In the genomic region with DNA sequence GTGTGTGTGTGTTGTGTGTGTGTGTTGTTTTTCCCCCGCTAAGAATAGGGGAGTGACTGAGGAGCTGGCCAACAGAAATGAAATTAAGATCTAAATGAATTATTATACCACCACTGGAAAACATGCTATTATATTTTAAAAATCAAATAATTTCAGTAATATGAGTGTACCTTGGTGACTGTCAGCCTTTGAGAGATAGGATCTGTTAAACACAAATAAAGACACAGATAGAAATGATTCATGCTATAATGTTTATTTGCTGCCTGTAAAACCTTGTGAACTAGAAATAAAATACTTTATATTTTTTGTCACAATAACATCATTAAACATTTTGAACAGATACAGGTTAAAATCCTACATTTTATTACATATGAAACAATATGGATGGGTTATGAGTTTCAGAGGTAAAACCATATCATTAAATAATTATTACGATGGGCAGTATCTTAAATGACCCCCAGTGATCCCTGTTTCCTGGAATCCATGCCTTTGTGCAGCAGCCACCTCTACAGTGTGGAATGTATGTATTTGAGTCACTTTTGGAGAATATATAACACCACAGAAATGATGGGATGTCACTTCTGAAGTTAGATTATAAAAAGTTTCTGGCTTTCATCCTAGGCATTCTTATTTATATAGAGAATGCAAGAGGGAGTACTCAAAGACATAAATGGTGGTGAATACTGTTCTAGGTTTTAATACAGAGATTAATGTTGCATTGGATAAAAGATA, we compare ENCODE assay signal across 4 cellular contexts.
"Had no signal": no experiment of that assay in that cellular context is flagged by ENCODE, and none has a peak within 500 bp of the region (broad histone marks: within the 10 kb centered on the region; RNA-seq: fewer than 3 reads in every experiment).

No MANE protein-coding gene starts in this region.

- H2AFZ ChIP-seq: GM23338 had no signal

- H3K4me3 Mint-ChIP-seq: GM23338, H9 had no signal

- ATAC-seq: GM23338 had no signal

- DNase-seq: H9, HCEC 1CT, IMR-90 had no signal

- H3K4me2 ChIP-seq: GM23338 had no signal

- H3K4me3 ChIP-seq: GM23338 had no signal

- H3K27ac Mint-ChIP-seq: GM23338, H9 had no signal
